In the genomic region with DNA sequence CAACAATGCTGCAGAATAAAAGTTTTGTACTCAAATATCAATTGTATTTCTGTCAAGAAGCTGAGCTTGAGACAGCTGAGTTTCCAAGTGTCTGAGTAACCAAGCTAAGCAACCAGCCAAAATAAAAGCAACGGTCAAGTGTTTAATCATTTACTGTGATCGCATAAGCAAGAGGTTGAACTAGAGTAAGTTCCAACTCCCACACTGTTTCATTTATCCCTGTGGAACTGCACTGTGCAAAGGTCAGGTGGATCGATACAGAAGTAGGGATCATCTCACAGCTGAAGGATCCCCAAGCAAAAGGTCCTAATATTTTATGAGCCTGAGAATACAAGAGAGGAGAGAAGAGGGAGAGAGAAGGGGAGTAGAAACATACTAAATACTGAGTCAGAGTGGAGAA, we compare ENCODE assay signal across 10 cellular contexts. TPM values are rescaled to one million over a fixed set of nuclear protein-coding genes. Genes with fewer than 3 reads are reported as not detected.
"Had no signal": no experiment of that assay in that cellular context is flagged by ENCODE, and none has a peak within 500 bp of the region (broad histone marks: within the 10 kb centered on the region; RNA-seq: fewer than 3 reads in every experiment).

No MANE protein-coding gene starts in this region.

- H3K27ac ChIP-seq: HL-60 had no signal

- DNase-seq: H9, HCEC 1CT, IMR-90, KG1 had no signal

- ATAC-seq: GM23338, K562 had no signal

- FAIRE-seq: H1, H54 had no signal

- H3K4me3 ChIP-seq: GM23338, K562 had no signal

RNA-seq across cellular contexts. Expression of a gene that starts 21.4 kb away (rescaled TPM):
- total RNA-seq: GM23338, H1, H9, HT1080, IMR-90, K562 had no signal
- polyA plus RNA-seq: GM23338, H1, IMR-90, K562 had no signal

RNA-seq across cellular contexts. Expression of a gene that starts 35.0 kb away (rescaled TPM):
- total RNA-seq: GM23338, H1, H9, HT1080, IMR-90, K562 had no signal
- polyA plus RNA-seq: GM23338, H1, IMR-90, K562 had no signal

RNA-seq across cellular contexts. Expression of a gene that starts 38.8 kb away (rescaled TPM):
- total RNA-seq: IMR-90 had no signal

RNA-seq across cellular contexts. Expression of a gene that starts 51.2 kb away (rescaled TPM):
- total RNA-seq: IMR-90 had no signal
- polyA plus RNA-seq: IMR-90 had no signal

RNA-seq across cellular contexts. Expression of a gene that starts 58.3 kb away (rescaled TPM):
- total RNA-seq: GM23338, H1, H9, HT1080, IMR-90, K562 had no signal
- polyA plus RNA-seq: GM23338, H1, IMR-90, K562 had no signal
